In genomic region chr11:117187007-117187406, GRCh38 we compare ENCODE assay signal across 15 cellular contexts. TPM values are rescaled to one million over a fixed set of nuclear protein-coding genes. Genes with fewer than 3 reads are reported as not detected.
DNase-seq lines count a peak whose midpoint lies in the region; ATAC-seq and TF ChIP-seq lines count a peak whose summit lies in the region.
"Had no signal": no experiment of that assay in that cellular context is flagged by ENCODE, and none has a peak within 500 bp of the region (broad histone marks: within the 10 kb centered on the region; RNA-seq: fewer than 3 reads in every experiment).

No MANE protein-coding gene starts in this region.

- intact Hi-C loops in activated T-helper 1 cell treated with anti-CD3 and anti-CD28 coated beads, Interleukin-12 subunit alpha, Interleukin-12 subunit beta, Interleukin-2, Interleukin-4 antibody, amounts not matched to agents 30 ng/mL and 10 ng/mL and 1 ng/mL, durations not matched to agents 14 hours and 24 hours and 36 hours (cut with micrococcal nuclease), result no loop called here
- intact Hi-C loops in mucosa of descending colon (cut with DNase I, micrococcal nuclease), result no loop called here

- H3K9me3 ChIP-seq in mucosa of descending colon, result no peaks in the 10 kb centered on the region
- H3K9me3 ChIP-seq in tibial nerve, result no peaks in the 10 kb centered on the region
- H3K9me3 ChIP-seq: upper lobe of right lung had no signal

- 38 to 40% methylated on average over 5 to 6 of the region's 6 CpGs for WGBS in tibial nerve, 2 donors

- TF ChIP-seq CTCF in mucosa of descending colon (IDR thresholded peaks at IDR 0.05) (no peak), tibial nerve (IDR thresholded peaks at IDR 0.05) (no peak)

- H3K27ac ChIP-seq in tibial nerve, result peak overlapping the region in 3 of 4 donors; percentile 38 to 68 (median 64)

- H3K27me3 Mint-ChIP-seq in activated naive CD8-positive, alpha-beta T cell treated with anti-CD3 and anti-CD28 coated beads, Interleukin-2, amount 10 ng/mL, durations not matched to agents 7 days and 5 days, result no peaks in the 10 kb centered on the region
- no peaks in the 10 kb centered on the region for H3K27me3 Mint-ChIP-seq in activated naive CD8-positive, alpha-beta T cell treated with anti-CD3 and anti-CD28 coated beads, Interleukin-2, amount 50 U/mL, for 24 hours
- H3K27me3 Mint-ChIP-seq in activated T-helper 1 cell treated with anti-CD3 and anti-CD28 coated beads, Interleukin-12 subunit alpha, Interleukin-12 subunit beta, Interleukin-2, Interleukin-4 antibody, amounts not matched to agents 30 ng/mL and 10 ng/mL and 1 ng/mL, durations not matched to agents 14 hours and 24 hours and 36 hours (ENCODE audit: insufficient read depth), result no peaks in the 10 kb centered on the region
- H3K27me3 Mint-ChIP-seq: T-cell had no signal

- no peak for TF ChIP-seq EP300 in tibial nerve (IDR thresholded peaks at IDR 0.05)

- DNase-seq in activated naive CD8-positive, alpha-beta T cell treated with anti-CD3 and anti-CD28 coated beads, Interleukin-2, amount 10 ng/mL, durations not matched to agents 7 days and 5 days, result peak; percentile 5
- DNase-seq in activated naive CD8-positive, alpha-beta T cell treated with anti-CD3 and anti-CD28 coated beads, Interleukin-2, amount 50 U/mL, for 24 hours, result no peak
- DNase-seq in activated T-helper 1 cell treated with anti-CD3 and anti-CD28 coated beads, Interleukin-12 subunit alpha, Interleukin-12 subunit beta, Interleukin-2, Interleukin-4 antibody, amounts not matched to agents 30 ng/mL and 10 ng/mL and 1 ng/mL, durations not matched to agents 14 hours and 24 hours and 36 hours (ENCODE audit: low spot score), result no peak
- peak in 2 of 3 donors; percentile 40 to 43 for DNase-seq in mucosa of descending colon
- DNase-seq in tibial nerve (ENCODE audit: low spot score in 2 of 2), result peak in 1 of 2 donors; percentile 12
- no peak for DNase-seq in NCI-H2081 (lab: John Stamatoyannopoulos, UW)
- no peak for DNase-seq in RKO (ENCODE audit: low spot score)
- no peak for DNase-seq in NCI-H1694 treated with DMSO at 0.1 percent for 48 hours (lab: John Stamatoyannopoulos, UW)
- DNase-seq: activated CD4-positive, CD25-positive, alpha-beta regulatory T cell; central memory CD4-positive, alpha-beta T cell; foreskin fibroblast; NCI-H82; T-cell had no signal

- POLR2A ChIA-PET in activated naive CD8-positive, alpha-beta T cell treated with anti-CD3 and anti-CD28 coated beads, Interleukin-2, amount 10 ng/mL, durations not matched to agents 7 days and 5 days (lab: Charles Lee), result no interaction called here

- H3K36me3 Mint-ChIP-seq in activated naive CD8-positive, alpha-beta T cell treated with anti-CD3 and anti-CD28 coated beads, Interleukin-2, amount 10 ng/mL, durations not matched to agents 7 days and 5 days, result peaks cover 2% of the 10 kb centered on the region
- H3K36me3 Mint-ChIP-seq in activated naive CD8-positive, alpha-beta T cell treated with anti-CD3 and anti-CD28 coated beads, Interleukin-2, amount 50 U/mL, for 24 hours (ENCODE audit: low read depth), result peaks cover 2% of the 10 kb centered on the region
- peaks cover 12% of the 10 kb centered on the region for H3K36me3 Mint-ChIP-seq in activated T-helper 1 cell treated with anti-CD3 and anti-CD28 coated beads, Interleukin-12 subunit alpha, Interleukin-12 subunit beta, Interleukin-2, Interleukin-4 antibody, amounts not matched to agents 30 ng/mL and 10 ng/mL and 1 ng/mL, durations not matched to agents 14 hours and 24 hours and 36 hours (ENCODE audit: low read depth)

- H3K4me3 Mint-ChIP-seq in activated naive CD8-positive, alpha-beta T cell treated with anti-CD3 and anti-CD28 coated beads, Interleukin-2, amount 10 ng/mL, durations not matched to agents 7 days and 5 days, result no peak overlapping the region
- no peak overlapping the region for H3K4me3 Mint-ChIP-seq in activated naive CD8-positive, alpha-beta T cell treated with anti-CD3 and anti-CD28 coated beads, Interleukin-2, amount 50 U/mL, for 24 hours
- H3K4me3 Mint-ChIP-seq in activated T-helper 1 cell treated with anti-CD3 and anti-CD28 coated beads, Interleukin-12 subunit alpha, Interleukin-12 subunit beta, Interleukin-2, Interleukin-4 antibody, amounts not matched to agents 30 ng/mL and 10 ng/mL and 1 ng/mL, durations not matched to agents 14 hours and 24 hours and 36 hours, result no peak overlapping the region
- H3K4me3 Mint-ChIP-seq: T-cell had no signal

- H3K4me1 Mint-ChIP-seq in activated naive CD8-positive, alpha-beta T cell treated with anti-CD3 and anti-CD28 coated beads, Interleukin-2, amount 10 ng/mL, durations not matched to agents 7 days and 5 days, result no peaks in the 10 kb centered on the region
- H3K4me1 Mint-ChIP-seq in activated naive CD8-positive, alpha-beta T cell treated with anti-CD3 and anti-CD28 coated beads, Interleukin-2, amount 50 U/mL, for 24 hours, result peaks cover 6% of the 10 kb centered on the region
- no peaks in the 10 kb centered on the region for H3K4me1 Mint-ChIP-seq in activated T-helper 1 cell treated with anti-CD3 and anti-CD28 coated beads, Interleukin-12 subunit alpha, Interleukin-12 subunit beta, Interleukin-2, Interleukin-4 antibody, amounts not matched to agents 30 ng/mL and 10 ng/mL and 1 ng/mL, durations not matched to agents 14 hours and 24 hours and 36 hours (ENCODE audit: low read depth)

- no peak for ATAC-seq in activated naive CD8-positive, alpha-beta T cell treated with anti-CD3 and anti-CD28 coated beads, Interleukin-2, amount 10 ng/mL, durations not matched to agents 7 days and 5 days (ENCODE audit: low read depth)
- ATAC-seq in activated naive CD8-positive, alpha-beta T cell treated with anti-CD3 and anti-CD28 coated beads, Interleukin-2, amount 50 U/mL, for 24 hours, result no peak
- no peak for ATAC-seq in mucosa of descending colon
- ATAC-seq: GM12878, T-cell, upper lobe of right lung had no signal

- H3K4me1 ChIP-seq in mucosa of descending colon (ENCODE audit: low read depth) (peaks cover 4% of the 10 kb centered on the region), tibial nerve (peaks cover 0 to 29% (median 3%) of the 10 kb centered on the region in 4 donors)
- H3K4me1 ChIP-seq: upper lobe of right lung had no signal

- H3K36me3 ChIP-seq in mucosa of descending colon (ENCODE audit: low read depth) (peaks cover 7% of the 10 kb centered on the region), tibial nerve (peaks cover 2 to 99% (median 23%) of the 10 kb centered on the region in 3 donors)

- no peak overlapping the region for H3K27ac Mint-ChIP-seq in activated naive CD8-positive, alpha-beta T cell treated with anti-CD3 and anti-CD28 coated beads, Interleukin-2, amount 10 ng/mL, durations not matched to agents 7 days and 5 days
- no peak overlapping the region for H3K27ac Mint-ChIP-seq in activated naive CD8-positive, alpha-beta T cell treated with anti-CD3 and anti-CD28 coated beads, Interleukin-2, amount 50 U/mL, for 24 hours
- H3K27ac Mint-ChIP-seq in activated T-helper 1 cell treated with anti-CD3 and anti-CD28 coated beads, Interleukin-12 subunit alpha, Interleukin-12 subunit beta, Interleukin-2, Interleukin-4 antibody, amounts not matched to agents 30 ng/mL and 10 ng/mL and 1 ng/mL, durations not matched to agents 14 hours and 24 hours and 36 hours, result peak overlapping the region; percentile 18

- no peaks in the 10 kb centered on the region for H3K9me3 Mint-ChIP-seq in activated naive CD8-positive, alpha-beta T cell treated with anti-CD3 and anti-CD28 coated beads, Interleukin-2, amount 10 ng/mL, durations not matched to agents 7 days and 5 days
- H3K9me3 Mint-ChIP-seq in activated naive CD8-positive, alpha-beta T cell treated with anti-CD3 and anti-CD28 coated beads, Interleukin-2, amount 50 U/mL, for 24 hours, result no peaks in the 10 kb centered on the region
- H3K9me3 Mint-ChIP-seq in activated T-helper 1 cell treated with anti-CD3 and anti-CD28 coated beads, Interleukin-12 subunit alpha, Interleukin-12 subunit beta, Interleukin-2, Interleukin-4 antibody, amounts not matched to agents 30 ng/mL and 10 ng/mL and 1 ng/mL, durations not matched to agents 14 hours and 24 hours and 36 hours, result no peaks in the 10 kb centered on the region
- H3K9me3 Mint-ChIP-seq: T-cell had no signal

- no peak for TF ChIP-seq POLR2A in tibial nerve (IDR thresholded peaks at IDR 0.05)

- H3K27me3 ChIP-seq in tibial nerve, result no peaks in the 10 kb centered on the region
- H3K27me3 ChIP-seq: upper lobe of right lung had no signal

- H3K4me3 ChIP-seq in mucosa of descending colon (no peak overlapping the region), tibial nerve (no peak overlapping the region)
- H3K4me3 ChIP-seq: GM12878, upper lobe of right lung had no signal

RNA-seq across cellular contexts. Expression of gene SIDT2, which starts 8.5 kb away (rescaled TPM):
- total RNA-seq in activated naive CD8-positive, alpha-beta T cell treated with anti-CD3 and anti-CD28 coated beads, Interleukin-2, amount 10 ng/mL, durations not matched to agents 7 days and 5 days, result 10 to 100 TPM; 34.9 to 35.0 TPM
- 24.3 and 32.2 TPM in 2 replicates for total RNA-seq in activated T-helper 1 cell treated with anti-CD3 and anti-CD28 coated beads, Interleukin-12 subunit alpha, Interleukin-12 subunit beta, Interleukin-2, Interleukin-4 antibody, amounts not matched to agents 30 ng/mL and 10 ng/mL and 1 ng/mL, durations not matched to agents 14 hours and 24 hours and 36 hours
- total RNA-seq in mucosa of descending colon, result 10 to 100 TPM; 69.8 to 76.3 (median 71.4) TPM
- 100 to 1,000 TPM in 3 of 4 donors, 10 to 100 TPM in 1; 72.6 to 132 (median 125) TPM for total RNA-seq in tibial nerve

RNA-seq across cellular contexts. Expression of gene TAGLN, which starts 12.2 kb away (rescaled TPM):
- 1 to 10 TPM; 6.2 to 6.4 TPM for total RNA-seq in activated naive CD8-positive, alpha-beta T cell treated with anti-CD3 and anti-CD28 coated beads, Interleukin-2, amount 10 ng/mL, durations not matched to agents 7 days and 5 days
- 2.9 and 4.6 TPM in 2 replicates for total RNA-seq in activated T-helper 1 cell treated with anti-CD3 and anti-CD28 coated beads, Interleukin-12 subunit alpha, Interleukin-12 subunit beta, Interleukin-2, Interleukin-4 antibody, amounts not matched to agents 30 ng/mL and 10 ng/mL and 1 ng/mL, durations not matched to agents 14 hours and 24 hours and 36 hours
- total RNA-seq in mucosa of descending colon (1,000 to 10,000 TPM in 1 of 3 donors, 100 to 1,000 TPM in 2; 126 to 3,893 (median 593) TPM), tibial nerve (1,000 to 10,000 TPM; 1,525 to 3,984 (median 2,307) TPM)

RNA-seq across cellular contexts. Expression of gene PAFAH1B2, which starts 42.9 kb away (rescaled TPM):
- 10 to 100 TPM; 58.5 to 60.4 TPM for total RNA-seq in activated naive CD8-positive, alpha-beta T cell treated with anti-CD3 and anti-CD28 coated beads, Interleukin-2, amount 10 ng/mL, durations not matched to agents 7 days and 5 days
- total RNA-seq in activated T-helper 1 cell treated with anti-CD3 and anti-CD28 coated beads, Interleukin-12 subunit alpha, Interleukin-12 subunit beta, Interleukin-2, Interleukin-4 antibody, amounts not matched to agents 30 ng/mL and 10 ng/mL and 1 ng/mL, durations not matched to agents 14 hours and 24 hours and 36 hours, result 71.8 and 83.6 TPM in 2 replicates
- total RNA-seq in mucosa of descending colon (10 to 100 TPM; 67.9 to 72.7 (median 71.9) TPM), tibial nerve (100 to 1,000 TPM in 3 of 4 donors, 10 to 100 TPM in 1; 96.9 to 125 (median 109) TPM)

RNA-seq across cellular contexts. Expression of gene PCSK7, which starts 44.9 kb away (rescaled TPM):
- total RNA-seq in activated naive CD8-positive, alpha-beta T cell treated with anti-CD3 and anti-CD28 coated beads, Interleukin-2, amount 10 ng/mL, durations not matched to agents 7 days and 5 days, result 100 to 1,000 TPM; 191 to 195 TPM
- total RNA-seq in activated T-helper 1 cell treated with anti-CD3 and anti-CD28 coated beads, Interleukin-12 subunit alpha, Interleukin-12 subunit beta, Interleukin-2, Interleukin-4 antibody, amounts not matched to agents 30 ng/mL and 10 ng/mL and 1 ng/mL, durations not matched to agents 14 hours and 24 hours and 36 hours, result 151 and 154 TPM in 2 replicates
- total RNA-seq in mucosa of descending colon (100 to 1,000 TPM; 138 to 252 (median 181) TPM), tibial nerve (10 to 100 TPM; 45.4 to 94.5 (median 71.6) TPM)

RNA-seq across cellular contexts. Expression of gene RNF214, which starts 45.5 kb away (rescaled TPM):
- total RNA-seq in activated naive CD8-positive, alpha-beta T cell treated with anti-CD3 and anti-CD28 coated beads, Interleukin-2, amount 10 ng/mL, durations not matched to agents 7 days and 5 days, result 10 to 100 TPM; 22.6 to 26.0 TPM
- total RNA-seq in activated T-helper 1 cell treated with anti-CD3 and anti-CD28 coated beads, Interleukin-12 subunit alpha, Interleukin-12 subunit beta, Interleukin-2, Interleukin-4 antibody, amounts not matched to agents 30 ng/mL and 10 ng/mL and 1 ng/mL, durations not matched to agents 14 hours and 24 hours and 36 hours, result 18.5 and 26.3 TPM in 2 replicates
- total RNA-seq in mucosa of descending colon (10 to 100 TPM; 22.0 to 38.1 (median 25.4) TPM), tibial nerve (10 to 100 TPM; 10.8 to 16.6 (median 12.8) TPM)

Comparison
In these comparisons a context has a peak if more than half of its experiments do, and no peak if none do; other contexts are left out.
1. DNase-seq: peak in activated naive CD8-positive, alpha-beta T cell treated with anti-CD3 and anti-CD28 coated beads, Interleukin-2, amount 10 ng/mL, durations not matched to agents 7 days and 5 days (single experiment) and mucosa of descending colon (2 of 3); none in activated naive CD8-positive, alpha-beta T cell treated with anti-CD3 and anti-CD28 coated beads, Interleukin-2, amount 50 U/mL, for 24 hours (single experiment), activated T-helper 1 cell treated with anti-CD3 and anti-CD28 coated beads, Interleukin-12 subunit alpha, Interleukin-12 subunit beta, Interleukin-2, Interleukin-4 antibody, amounts not matched to agents 30 ng/mL and 10 ng/mL and 1 ng/mL, durations not matched to agents 14 hours and 24 hours and 36 hours (single experiment), NCI-H2081 (0 of 2), RKO (single experiment) and NCI-H1694 treated with DMSO at 0.1 percent for 48 hours (single experiment).
2. RNA of gene TAGLN, which starts 12.2 kb away (total RNA-seq): 1,525 to 3,984 TPM in tibial nerve and 126 to 3,893 TPM in mucosa of descending colon; 6.2 to 6.4 TPM in activated naive CD8-positive, alpha-beta T cell treated with anti-CD3 and anti-CD28 coated beads, Interleukin-2, amount 10 ng/mL, durations not matched to agents 7 days and 5 days and 2.9 to 4.6 TPM in activated T-helper 1 cell treated with anti-CD3 and anti-CD28 coated beads, Interleukin-12 subunit alpha, Interleukin-12 subunit beta, Interleukin-2, Interleukin-4 antibody, amounts not matched to agents 30 ng/mL and 10 ng/mL and 1 ng/mL, durations not matched to agents 14 hours and 24 hours and 36 hours; every median in the first group is over 10 times any median in the second.